ENCODE assay signal across 21 cellular contexts in genomic region chr6:110338820-110339470, GRCh38. TPM values are rescaled to one million over a fixed set of nuclear protein-coding genes. Genes with fewer than 3 reads are reported as not detected.
A peak's percentile ranks its signal among the peaks of the same experiment; 100 is the strongest.
DNase-seq lines count a peak whose midpoint lies in the region; ATAC-seq and TF ChIP-seq lines count a peak whose summit lies in the region.
"Had no signal": no experiment of that assay in that cellular context is flagged by ENCODE, and none has a peak within 500 bp of the region (broad histone marks: within the 10 kb centered on the region; RNA-seq: fewer than 3 reads in every experiment).

No MANE protein-coding gene starts in this region.

- H3K4me1 ChIP-seq in stomach smooth muscle (ENCODE audit: control insufficient read depth, insufficient read depth, low read length) (peaks cover 30% of the 10 kb centered on the region), ovary (ENCODE audit: insufficient read depth) (peaks cover 15% of the 10 kb centered on the region), upper lobe of right lung (no peaks in the 10 kb centered on the region)

- 66 to 74% (median 70%) methylated on average over 3 of the region's 3 CpGs for WGBS in ovary, 3 donors

- H3K36me3 ChIP-seq in stomach smooth muscle (ENCODE audit: control insufficient read depth in 2 of 2, insufficient read depth in 2 of 2, low read length in 2 of 2) (no peaks in the 10 kb centered on the region), ovary (no peaks in the 10 kb centered on the region), upper lobe of right lung (no peaks in the 10 kb centered on the region)
- H3K36me3 ChIP-seq: BLaER1 treated with 17β-estradiol and CSF1 and Interleukin-3, amounts not matched to agents 10 nM and 100 nM had no signal

- H3K4me3 ChIP-seq in stomach smooth muscle (ENCODE audit: low read length in 2 of 2) (no peak overlapping the region), ovary (no peak overlapping the region), upper lobe of right lung (no peak overlapping the region)
- H3K4me3 ChIP-seq: BLaER1 treated with 17β-estradiol and CSF1 and Interleukin-3, amounts not matched to agents 10 nM and 100 nM; SK-N-MC had no signal

- H3K27ac ChIP-seq in angular gyrus (ENCODE audit: low read depth, low read length), result peak overlapping the region; percentile 22
- H3K27ac ChIP-seq in stomach smooth muscle (ENCODE audit: low read length), result peak overlapping the region; percentile 78
- no peak overlapping the region for H3K27ac ChIP-seq in ovary
- no peak overlapping the region for H3K27ac ChIP-seq in upper lobe of right lung
- H3K27ac ChIP-seq: BLaER1 treated with 17β-estradiol and CSF1 and Interleukin-3, amounts not matched to agents 10 nM and 100 nM; SK-N-MC had no signal

- peak; percentile 35 for DNase-seq in SK-N-DZ (ENCODE audit: low spot score)
- DNase-seq in iris pigment epithelial cell (ENCODE audit: low read depth), result peak; percentile 20
- no peak for DNase-seq in ovary
- no peak for DNase-seq in upper lobe of right lung
- no peak for DNase-seq in GM10266 (ENCODE audit: extremely low spot score)
- DNase-seq: CD4-positive, alpha-beta memory T cell; NCI-H1105; NCI-H146; NCI-H2029; NCI-H345; NCI-H524 treated with DMSO at 0.1 percent for 48 hours; NCI-H82; Right ventricle myocardium superior had no signal

- no peak overlapping the region for H3K9ac ChIP-seq in stomach smooth muscle (ENCODE audit: low read length in 2 of 2)
- H3K9ac ChIP-seq: BLaER1 treated with 17β-estradiol and CSF1 and Interleukin-3, amounts not matched to agents 10 nM and 100 nM had no signal

- no peak for ATAC-seq in upper lobe of right lung
- ATAC-seq in GM19455 (IDR thresholded peaks at IDR 0.05; ENCODE audit: unreplicated experiment), result no peak

- TF ChIP-seq POLR2A in ovary (IDR thresholded peaks at IDR 0.05), result no peak

- no peak for TF ChIP-seq EP300 in ovary (IDR thresholded peaks at IDR 0.05)

- intact Hi-C loops in ovary (cut with DNase I), result no loop called here
- intact Hi-C loops in upper lobe of right lung (cut with DNase I), result no loop called here

- H3K27me3 ChIP-seq in stomach smooth muscle (ENCODE audit: control insufficient read depth in 1 of 2, insufficient read depth in 2 of 2, low read length in 2 of 2) (no peaks in the 10 kb centered on the region), ovary (no peaks in the 10 kb centered on the region), upper lobe of right lung (no peaks in the 10 kb centered on the region)
- H3K27me3 ChIP-seq: BLaER1 treated with 17β-estradiol and CSF1 and Interleukin-3, amounts not matched to agents 10 nM and 100 nM had no signal

- TF ChIP-seq CTCF in ovary (IDR thresholded peaks at IDR 0.05), result no peak
- no peak for TF ChIP-seq CTCF in upper lobe of right lung (IDR thresholded peaks at IDR 0.05)
- no peak for TF ChIP-seq CTCF in GM10266 (IDR thresholded peaks at IDR 0.05; ENCODE audit: control insufficient read depth, insufficient read depth, low read depth, missing control alignments)

- no peaks in the 10 kb centered on the region for H3K9me3 ChIP-seq in stomach smooth muscle (ENCODE audit: control insufficient read depth in 2 of 2, low read length in 2 of 2)
- H3K9me3 ChIP-seq in ovary, result no peaks in the 10 kb centered on the region
- H3K9me3 ChIP-seq in upper lobe of right lung, result no peaks in the 10 kb centered on the region

RNA-seq across cellular contexts. Expression of gene METTL24, which starts 19.2 kb away (rescaled TPM):
- polyA plus RNA-seq in SK-N-DZ (2014; cell fraction: cytosol; rRNA removed), result 0.50 and 3.3 TPM in 2 replicates
- polyA plus RNA-seq in SK-N-DZ (2014; cell fraction: nucleus; rRNA removed), result not detected in 2 replicates
- total RNA-seq in ovary (10 to 100 TPM in 2 of 7 donors, 1 to 10 TPM in 5; 5.7 to 13.5 (median 9.2) TPM), upper lobe of right lung (3.7 TPM)
- polyA plus RNA-seq in ovary, result 1 to 10 TPM; 2.0 to 5.6 TPM
- total RNA-seq: Daoy, RPMI7951 had no signal
- polyA plus RNA-seq: IgD-negative memory B cell had no signal

Comparison
In these comparisons a context has a peak if more than half of its experiments do, and no peak if none do; other contexts are left out.
1. DNase-seq: peak in SK-N-DZ (single experiment) and iris pigment epithelial cell (single experiment); none in ovary (0 of 5), upper lobe of right lung (single experiment) and GM10266 (single experiment).
2. H3K27ac ChIP-seq: peak in angular gyrus (single experiment) and stomach smooth muscle (single experiment); none in ovary (0 of 2) and upper lobe of right lung (single experiment).